In the genomic region with DNA sequence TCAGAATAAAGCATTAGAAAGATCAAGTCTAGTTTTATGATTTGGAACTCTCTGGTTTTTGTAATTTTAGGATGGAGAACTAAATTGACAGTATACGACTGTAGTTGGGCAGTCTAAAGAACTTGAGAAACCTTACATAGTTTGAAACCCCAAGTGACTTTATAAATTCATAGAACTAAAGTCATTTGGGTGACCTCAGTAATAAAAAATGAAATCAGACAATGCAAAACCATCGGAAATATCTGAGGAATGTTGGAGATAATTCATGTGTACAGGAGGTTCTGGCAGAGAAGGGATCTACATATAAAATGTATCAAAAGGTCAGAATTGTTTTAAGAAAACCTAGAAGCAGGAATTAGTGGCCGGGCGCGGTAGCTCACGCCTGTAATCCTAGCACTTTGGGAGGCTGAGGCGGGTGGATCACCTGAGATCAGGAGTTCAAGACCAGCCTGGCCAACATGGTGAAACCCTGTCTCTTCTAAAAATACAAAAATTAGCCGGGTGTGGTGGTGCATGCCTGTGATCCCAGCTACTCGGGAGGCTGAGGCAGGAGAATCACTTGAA, we compare ENCODE assay signal across 8 cellular contexts.
DNase-seq lines count a peak whose midpoint lies in the region; ATAC-seq, FAIRE-seq and TF ChIP-seq lines count a peak whose summit lies in the region.
"Not testable (repeated sequence)": the region's sequence is repeated elsewhere in the genome, so short reads cannot be mapped to it uniquely, and the experiment has no call there.

No MANE protein-coding gene starts in this region.

- H3K4me3 ChIP-seq in ACC112 (ENCODE audit: low read depth, low read length); IMR-90 (ENCODE audit: insufficient read depth, low read depth, low read length); SJCRH30; astrocyte of the cerebellum (ENCODE audit: low read depth, low read length); endothelial cell of umbilical vein (replicated peaks in 1 of 3; ENCODE audit: insufficient read depth in 1 of 3, low read depth in 1 of 3, low read length in 3 of 3): not testable (repeated sequence)

- 93% methylated on average over 5 of the region's 9 CpGs; no CpG with 5 or more reads in 1 of the 2 experiments for WGBS in IMR-90 (ENCODE audit: extremely low coverage in 2 of 2, insufficient read length in 1 of 2), 2 experiments

- not testable (repeated sequence) for H3K56ac ChIP-seq in IMR-90 (ENCODE audit: extremely low read depth, insufficient read depth, low read length)

- not testable (repeated sequence) for H2AK9ac ChIP-seq in IMR-90 (replicated peaks; ENCODE audit: low read depth, low read length, poor library complexity)

- H2AFZ ChIP-seq in ACC112 (ENCODE audit: low read length, unreplicated experiment); IMR-90 (replicated peaks; ENCODE audit: low read length, poor library complexity); endothelial cell of umbilical vein (ENCODE audit: low read depth, low read length): not testable (repeated sequence)

- in situ Hi-C loops in IMR-90 (cut with MboI; ENCODE audit: low sequenced_read_pairs); astrocyte of the cerebellum (cut with HindIII; ENCODE audit: low sequenced_read_pairs): not testable (repeated sequence)

- POLR2A ChIA-PET in IMR-90 (lab: Charles Lee; ENCODE audit: unreplicated experiment); endothelial cell of umbilical vein (lab: Charles Lee): not testable (repeated sequence)

- H3K14ac ChIP-seq in IMR-90 (replicated peaks; ENCODE audit: low read depth, low read length) = not testable (repeated sequence)

- H3K4me2 ChIP-seq in IMR-90 (ENCODE audit: low read depth, low read length) = not testable (repeated sequence)
- H3K4me2 ChIP-seq in endothelial cell of umbilical vein (ENCODE audit: insufficient read depth, low read length) = peak overlapping the region; percentile 34

- not testable (repeated sequence) for H2AK5ac ChIP-seq in IMR-90 (ENCODE audit: low read depth, low read length)

- H3K4me1 ChIP-seq in ACC112 (ENCODE audit: control insufficient read depth, insufficient read depth, low read length, unreplicated experiment) (peaks cover 25% of the 10 kb centered on the region), SJCRH30 (peaks cover 34% of the 10 kb centered on the region), endothelial cell of umbilical vein (ENCODE audit: control insufficient read depth, extremely low read depth, insufficient read depth, low read length) (peaks cover 14% of the 10 kb centered on the region)
- H3K4me1 ChIP-seq in IMR-90 (ENCODE audit: control insufficient read depth, insufficient read depth, low read length) = not testable (repeated sequence)

- not testable (repeated sequence) for H3K4ac ChIP-seq in IMR-90 (ENCODE audit: low read depth, low read length)

- H3K79me2 ChIP-seq in ACC112 (ENCODE audit: control insufficient read depth, insufficient read depth, low read length, unreplicated experiment); endothelial cell of umbilical vein (ENCODE audit: control insufficient read depth, insufficient read depth, low read length): not testable (repeated sequence)

- not testable (repeated sequence) for H4K91ac ChIP-seq in IMR-90 (ENCODE audit: insufficient read depth, low read depth, low read length)

- ATAC-seq in IMR-90 (ENCODE audit: low read depth) = peak; percentile 51

- H2BK20ac ChIP-seq in IMR-90 (ENCODE audit: low read depth, low read length) = not testable (repeated sequence)

- DNase-seq in GM03348 (ENCODE audit: low spot score) (peak; percentile 70), IMR-90 (peak; percentile 58), astrocyte of the cerebellum (ENCODE audit: low read depth) (peak; percentile 78), endothelial cell of umbilical vein (ENCODE audit: low read depth, low spot score) (peak; percentile 62), iris pigment epithelial cell (ENCODE audit: low read depth) (peak; percentile 82), pulmonary artery endothelial cell (ENCODE audit: low read depth, low spot score) (peak; percentile 44)
- DNase-seq in SJCRH30 = not testable (repeated sequence)

- not testable (repeated sequence) for H3K18ac ChIP-seq in IMR-90 (ENCODE audit: low read depth, low read length)

- BruUV-seq in IMR-90 (replicated peaks; lab: Mats Ljungman, UMichigan); endothelial cell of umbilical vein (replicated peaks; lab: Mats Ljungman, UMichigan): not testable (repeated sequence)

- H3K79me1 ChIP-seq in IMR-90 (ENCODE audit: low read depth in 1 of 2, low read length in 2 of 2) = not testable (repeated sequence)

- intact Hi-C loops in IMR-90 (cut with micrococcal nuclease) = not testable (repeated sequence)
- intact Hi-C loops in endothelial cell of umbilical vein (cut with micrococcal nuclease) = loop anchor here (1.0 kb wide), 1 partner anchor 71 kb away; no protein-coding TSS in a partner anchor

- not testable (repeated sequence) for H3K27me3 ChIP-seq in ACC112 (ENCODE audit: insufficient read depth, low read length); IMR-90 (ENCODE audit: control insufficient read depth, insufficient read depth, low read length); SJCRH30; endothelial cell of umbilical vein (ENCODE audit: control insufficient read depth in 2 of 2, insufficient read depth in 2 of 2, low read length in 2 of 2)

- H2BK120ac ChIP-seq in IMR-90 (ENCODE audit: low read depth, low read length) = not testable (repeated sequence)

- not testable (repeated sequence) for H3K23ac ChIP-seq in IMR-90 (ENCODE audit: low read depth, low read length)

- peak; percentile 56 for FAIRE-seq in endothelial cell of umbilical vein (lab: Jason Lieb, UNC)

- H3K36me3 ChIP-seq in ACC112 (ENCODE audit: insufficient read depth, low read length); IMR-90 (ENCODE audit: control insufficient read depth, insufficient read depth, low read length); SJCRH30; endothelial cell of umbilical vein (ENCODE audit: control insufficient read depth in 2 of 2, extremely low read depth in 1 of 2, insufficient read depth in 2 of 2, low read length in 2 of 2): not testable (repeated sequence)

- not testable (repeated sequence) for H3K9ac ChIP-seq in IMR-90 (ENCODE audit: low read depth, low read length)
- H3K9ac ChIP-seq in endothelial cell of umbilical vein (replicated peaks; ENCODE audit: extremely low read depth, insufficient read depth, low read length) = peak overlapping the region; percentile 28

- not testable (repeated sequence) for H2BK5ac ChIP-seq in IMR-90 (ENCODE audit: low read depth, low read length, poor library complexity, severe bottlenecking)

- not testable (repeated sequence) for H3K9me3 ChIP-seq in IMR-90 (ENCODE audit: control insufficient read depth, insufficient read depth, low read length); SJCRH30 (replicated peaks); endothelial cell of umbilical vein (replicated peaks; ENCODE audit: control insufficient read depth, insufficient read depth, low read length)

- not testable (repeated sequence) for H4K8ac ChIP-seq in IMR-90 (ENCODE audit: low read depth in 2 of 2, low read length in 2 of 2)

- not testable (repeated sequence) for H2BK15ac ChIP-seq in IMR-90 (ENCODE audit: low read depth, low read length)

- not testable (repeated sequence) for H4K20me1 ChIP-seq in IMR-90 (ENCODE audit: insufficient read depth, low read length); endothelial cell of umbilical vein (replicated peaks; ENCODE audit: control insufficient read depth, extremely low read depth, insufficient read depth, low read length)

- CTCF ChIA-PET in IMR-90 (lab: Yijun Ruan, JAX) = not testable (repeated sequence)
- CTCF ChIA-PET in endothelial cell of umbilical vein (lab: Charles Lee) = interaction anchor here (0.6 to 1.7 kb wide), 2 partner anchors 76 to 176 kb away, joined by 3 to 6 read pairs; no protein-coding TSS in a partner anchor

- dilution Hi-C loops in IMR-90 (cut with HindIII; ENCODE audit: low sequenced_read_pairs, unreplicated experiment); endothelial cell of umbilical vein (cut with MboI; ENCODE audit: extremely low pct_ligation_motif_present, low sequenced_read_pairs): not testable (repeated sequence)

- TF ChIP-seq RAD21 in IMR-90 (IDR thresholded peaks at IDR 0.05; ENCODE audit: low read length) = not testable (repeated sequence)

- H4K5ac ChIP-seq in IMR-90 (ENCODE audit: low read depth, low read length) = not testable (repeated sequence)

- not testable (repeated sequence) for TF ChIP-seq POLR2A in IMR-90 (IDR thresholded peaks at IDR 0.05; ENCODE audit: low read depth, low read length); endothelial cell of umbilical vein (IDR thresholded peaks at IDR 0.05; ENCODE audit: low read depth, low read length)

- not testable (repeated sequence) for TF ChIP-seq CTCF in IMR-90 (conservative IDR thresholded peaks at IDR 0.05; ENCODE audit: low read depth, low read length); astrocyte of the cerebellum (IDR thresholded peaks at IDR 0.05; ENCODE audit: low read depth, low read length, missing control alignments); endothelial cell of umbilical vein (IDR thresholded peaks at IDR 0.05; ENCODE audit: extremely low read depth in 1 of 2, insufficient read depth in 1 of 2, low read depth in 1 of 2, low read length in 2 of 2)

- peak overlapping the region; percentile 80 for H3K27ac ChIP-seq in ACC112 (ENCODE audit: low read depth, low read length)
- H3K27ac ChIP-seq in IMR-90 (ENCODE audit: insufficient read depth, low read length) = not testable (repeated sequence)
- peak overlapping the region; percentile 9 for H3K27ac ChIP-seq in SJCRH30
- H3K27ac ChIP-seq in endothelial cell of umbilical vein (ENCODE audit: insufficient read depth, low read depth, low read length) = peak overlapping the region; percentile 46

- not testable (repeated sequence) for H3K9me1 ChIP-seq in IMR-90 (ENCODE audit: insufficient read depth, low read length); endothelial cell of umbilical vein (replicated peaks; ENCODE audit: control insufficient read depth, extremely low read depth, insufficient read depth, low read length)

TF ChIP-seq in endothelial cell of umbilical vein, 7 proteins besides CTCF, POLR2A, EP300 and RAD21:
- peak; percentile 54 for TF ChIP-seq JUN (IDR thresholded peaks at IDR 0.05; ENCODE audit: borderline replicate concordance, insufficient read depth, insufficient read length, low read depth)
TF ChIP-seq in endothelial cell of umbilical vein: peak in this region for 1; not testable (repeated sequence) for 6.
